12 cellular contexts compared by ENCODE assay signal in the genomic region with DNA sequence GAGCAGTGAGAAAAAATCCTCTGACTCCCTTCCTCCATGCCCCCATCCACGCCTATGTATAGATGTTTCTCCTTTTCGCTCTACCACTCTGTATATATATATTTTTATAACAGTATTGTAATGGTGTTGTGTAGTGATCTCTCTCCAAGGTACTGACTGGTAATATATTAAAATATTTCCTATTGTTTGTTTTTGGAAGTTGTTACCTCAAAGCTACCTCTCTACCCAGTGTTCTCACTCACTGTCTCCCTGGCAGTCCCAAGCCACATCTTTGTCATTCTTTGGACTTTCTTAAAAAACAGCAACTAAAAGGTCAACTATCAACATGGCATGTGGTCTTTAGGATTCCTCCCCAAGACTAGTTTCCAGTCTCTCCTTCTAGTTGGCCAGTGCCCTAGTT. TPM values are rescaled to one million over a fixed set of nuclear protein-coding genes. Genes with fewer than 3 reads are reported as not detected.
"Had no signal": no experiment of that assay in that cellular context is flagged by ENCODE, and none has a peak within 500 bp of the region (broad histone marks: within the 10 kb centered on the region; RNA-seq: fewer than 3 reads in every experiment).

No MANE protein-coding gene starts in this region.

- H3K27ac ChIP-seq: GM23248, HL-60 had no signal

- DNase-seq: GM23248, H9, HCEC 1CT, HFFc6, Kasumi-1, KG1 had no signal

- H3K4me3 ChIP-seq: GM23248, K562 had no signal

- ATAC-seq: HepG2, K562 had no signal

- FAIRE-seq: H1, H54, HepG2, K562 had no signal

RNA-seq across cellular contexts. Expression of a gene that starts 15.7 kb away (rescaled TPM):
- polyA plus RNA-seq: GM23248, IgD-negative memory B cell, K562 had no signal
